26 cellular contexts compared by ENCODE assay signal in the genomic region with DNA sequence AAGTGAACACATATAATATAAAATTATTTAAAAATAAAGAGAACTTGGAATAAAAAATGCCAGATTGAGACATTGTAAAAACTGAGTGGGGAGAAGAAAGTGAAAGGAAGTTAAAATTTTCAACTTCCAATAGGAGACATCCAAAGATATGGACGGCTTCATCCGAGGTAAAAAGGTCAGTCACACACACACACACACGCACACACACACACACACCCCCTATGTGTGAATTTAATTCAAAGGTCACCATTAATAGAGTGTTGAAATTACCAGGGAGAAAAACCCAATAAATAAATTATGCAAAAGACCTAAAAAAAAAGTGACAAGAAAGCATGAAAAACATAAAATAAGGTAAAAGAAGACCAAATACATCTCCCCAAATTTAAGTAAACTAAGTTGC.
"Had no signal": no experiment of that assay in that cellular context is flagged by ENCODE, and none has a peak within 500 bp of the region (broad histone marks: within the 10 kb centered on the region; RNA-seq: fewer than 3 reads in every experiment).

No MANE protein-coding gene starts in this region.

- FAIRE-seq: islet of Langerhans, keratinocyte had no signal

- H3K27me3 Mint-ChIP-seq: dendritic cell treated with granulocyte-macrophage colony-stimulating factor and Interleukin-4, amounts not matched to agents 40 ng/mL and 50 ng/mL, for 4 days; effector memory CD8-positive, alpha-beta T cell; naive B cell had no signal

- H3K4me3 Mint-ChIP-seq: dendritic cell treated with granulocyte-macrophage colony-stimulating factor and Interleukin-4, amounts not matched to agents 40 ng/mL and 50 ng/mL, for 4 days; effector memory CD8-positive, alpha-beta T cell; endodermal cell; mesothelial cell of epicardium; naive B cell had no signal

- H3K36me3 ChIP-seq: colonic mucosa, esophagus squamous epithelium, gastrocnemius medialis, lower lobe of right lung had no signal

- ATAC-seq: effector memory CD8-positive, alpha-beta T cell; esophagus mucosa; gastrocnemius medialis; heart right ventricle; left cardiac atrium; lower lobe of right lung; mucosa of descending colon had no signal

- DNase-seq: colonic mucosa; cortex of kidney; effector CD8-positive, alpha-beta T cell; effector memory CD8-positive, alpha-beta T cell; endodermal cell; erythroblast; esophagus squamous epithelium; foreskin fibroblast; foreskin melanocyte; gastrocnemius medialis; glutamatergic neuron; head of caudate nucleus; heart right ventricle; hippocampal formation; left cardiac atrium; left ventricle myocardium inferior; lower lobe of right lung; mesenchymal stem cell; mucosa of descending colon; naive B cell had no signal

- H3K9me3 ChIP-seq: colonic mucosa, esophagus squamous epithelium, gastrocnemius medialis, heart right ventricle, left ventricle myocardium inferior, lower lobe of right lung, mucosa of descending colon had no signal

- H3K4me3 ChIP-seq: colonic mucosa, esophagus squamous epithelium, gastrocnemius medialis, heart right ventricle, left ventricle myocardium inferior, lower lobe of right lung, mucosa of descending colon had no signal

- H3K27ac Mint-ChIP-seq: dendritic cell treated with granulocyte-macrophage colony-stimulating factor and Interleukin-4, amounts not matched to agents 40 ng/mL and 50 ng/mL, for 4 days; effector memory CD8-positive, alpha-beta T cell; endodermal cell; mesothelial cell of epicardium; naive B cell had no signal

- H3K9me3 Mint-ChIP-seq: dendritic cell treated with granulocyte-macrophage colony-stimulating factor and Interleukin-4, amounts not matched to agents 40 ng/mL and 50 ng/mL, for 4 days; effector memory CD8-positive, alpha-beta T cell; endodermal cell; mesothelial cell of epicardium; naive B cell had no signal

- H3K27ac ChIP-seq: colonic mucosa, epithelial cell of prostate, esophagus squamous epithelium, gastrocnemius medialis, heart right ventricle, left ventricle myocardium inferior, lower lobe of right lung had no signal

- H3K4me1 ChIP-seq: colonic mucosa, esophagus squamous epithelium, gastrocnemius medialis, left ventricle myocardium inferior, lower lobe of right lung had no signal

- H3K4me1 Mint-ChIP-seq: endodermal cell, naive B cell had no signal

- H3K27me3 ChIP-seq: colonic mucosa, esophagus squamous epithelium, gastrocnemius medialis, heart right ventricle had no signal
